22 cellular contexts compared by ENCODE assay signal in the genomic region with DNA sequence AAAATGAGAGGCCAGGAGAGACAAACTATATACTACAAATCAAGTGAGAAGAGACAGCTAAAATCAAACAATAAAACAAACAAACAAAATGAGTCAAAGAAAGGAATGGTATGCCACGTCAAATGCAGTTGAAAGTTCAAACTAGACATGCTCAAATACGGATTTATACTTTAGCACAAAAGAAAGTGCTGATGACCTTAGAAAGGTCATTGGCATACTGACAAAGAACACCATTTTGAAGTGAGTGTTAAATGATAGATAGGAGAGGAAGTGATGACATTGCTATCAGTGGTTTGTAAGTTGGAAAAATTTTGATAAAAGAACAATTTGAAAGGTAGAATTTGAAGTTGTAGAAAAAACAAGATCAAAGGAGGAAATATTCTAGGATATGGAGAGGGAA. TPM values are rescaled to one million over a fixed set of nuclear protein-coding genes. Genes with fewer than 3 reads are reported as not detected.
DNase-seq lines count a peak whose midpoint lies in the region; ATAC-seq, FAIRE-seq and TF ChIP-seq lines count a peak whose summit lies in the region.
"Had no signal": no experiment of that assay in that cellular context is flagged by ENCODE, and none has a peak within 500 bp of the region (broad histone marks: within the 10 kb centered on the region; RNA-seq: fewer than 3 reads in every experiment).

No MANE protein-coding gene starts in this region.

- no peaks in the 10 kb centered on the region for H3K36me3 ChIP-seq in HepG2 (replicated peaks in 1 of 2; ENCODE audit: control insufficient read depth in 1 of 2, insufficient read depth in 2 of 2, low read length in 2 of 2)
- H3K36me3 ChIP-seq in right lobe of liver: no peaks in the 10 kb centered on the region
- H3K36me3 ChIP-seq in HAP-1 (replicated peaks): no peaks in the 10 kb centered on the region
- H3K36me3 ChIP-seq: BLaER1 had no signal

- no peak for ATAC-seq in HepG2
- ATAC-seq in right lobe of liver: no peak
- ATAC-seq in Right ventricle myocardium superior (ENCODE audit: poor library complexity): peak; percentile 83
- peak; percentile 72 to 76 for ATAC-seq in left cardiac atrium
- ATAC-seq in right cardiac atrium: peak; percentile 65 to 68
- no peak for ATAC-seq in GM19397 (IDR thresholded peaks at IDR 0.05; ENCODE audit: unreplicated experiment)
- ATAC-seq in GM18858 (IDR thresholded peaks at IDR 0.05; ENCODE audit: unreplicated experiment): no peak

- TF ChIP-seq CTCF in HepG2 (CRISPR knock-in tag; IDR thresholded peaks at IDR 0.05): no peak
- no peak for TF ChIP-seq CTCF in right lobe of liver (IDR thresholded peaks at IDR 0.05)

- H3K4me3 ChIP-seq in HepG2 (replicated peaks in 1 of 3; ENCODE audit: insufficient read depth in 1 of 3, low read depth in 2 of 3, low read length in 3 of 3): no peak overlapping the region
- no peak overlapping the region for H3K4me3 ChIP-seq in right lobe of liver
- no peak overlapping the region for H3K4me3 ChIP-seq in right cardiac atrium (ENCODE audit: low read length)
- H3K4me3 ChIP-seq in HAP-1: no peak overlapping the region
- H3K4me3 ChIP-seq: BLaER1 had no signal

- CTCF ChIA-PET in HepG2 (lab: Yijun Ruan, JAX; ENCODE audit: low intra/inter-chr PET ratio, low total read pairs): no interaction called here

- intact Hi-C loops in HepG2 (cut with micrococcal nuclease; ENCODE audit: unreplicated experiment): no loop called here
- intact Hi-C loops in right lobe of liver (cut with DNase I): no loop called here
- intact Hi-C loops in Right ventricle myocardium superior (cut with DNase I): no loop called here
- intact Hi-C loops in left cardiac atrium (cut with DNase I): no loop called here
- intact Hi-C loops in right cardiac atrium (cut with DNase I): no loop called here

- in situ Hi-C loops in HepG2 (cut with HindIII; ENCODE audit: extremely low pct_ligation_motif_present, low pct_unique_long_range_greater_than_20kb) (no loop called here), HAP-1 (cut with MboI; ENCODE audit: low sequenced_read_pairs) (no loop called here)

- 1% methylated on average over 2 of the region's 2 CpGs for WGBS in HepG2 (ENCODE audit: low lambda C conversion rate)
- WGBS in right lobe of liver (ENCODE audit: insufficient coverage, low coverage, low lambda C conversion rate, missing lambda C conversion rate): 25% methylated on average over 2 of the region's 2 CpGs
- WGBS in right cardiac atrium: 19% methylated on average over 2 of the region's 2 CpGs

- no peak for FAIRE-seq in HepG2 (lab: Jason Lieb, UNC)
- FAIRE-seq: GM12892, GM18507 had no signal

- H3K9me3 ChIP-seq in HepG2 (ENCODE audit: low read length): no peaks in the 10 kb centered on the region
- H3K9me3 ChIP-seq in right lobe of liver: no peaks in the 10 kb centered on the region
- H3K9me3 ChIP-seq in right cardiac atrium (ENCODE audit: control insufficient read depth, low read length): no peaks in the 10 kb centered on the region
- no peaks in the 10 kb centered on the region for H3K9me3 ChIP-seq in HAP-1
- H3K9me3 ChIP-seq: BLaER1 had no signal

- H3K4me1 ChIP-seq in HepG2 (ENCODE audit: insufficient read depth, low read length): 0 out of 2 replicates have a peak, but pooled peaks cover 6% of the 10 kb centered on the region
- no peaks in the 10 kb centered on the region for H3K4me1 ChIP-seq in right lobe of liver
- no peaks in the 10 kb centered on the region for H3K4me1 ChIP-seq in right cardiac atrium (ENCODE audit: control insufficient read depth, insufficient read depth, low read length)
- no peaks in the 10 kb centered on the region; the same call in 1 of the 2 replicates for H3K4me1 ChIP-seq in HAP-1
- H3K4me1 ChIP-seq: BLaER1 had no signal

- no peak overlapping the region for H3K27ac ChIP-seq in HepG2 (ENCODE audit: extremely low read length, insufficient read depth, low read length)
- H3K27ac ChIP-seq in right lobe of liver: no peak overlapping the region
- no peak overlapping the region for H3K27ac ChIP-seq in right cardiac atrium (ENCODE audit: low read length)
- H3K27ac ChIP-seq: BLaER1 had no signal

- DNase-seq in HepG2 (ENCODE audit: low spot score) (peak; percentile 2), right lobe of liver (no peak), Right ventricle myocardium superior (no peak), left cardiac atrium (no peak), right cardiac atrium (no peak), HAP-1 (ENCODE audit: low spot score in 2 of 2) (no peak)
- DNase-seq: 8988T; CD4-positive, alpha-beta memory T cell; DMS153; DMS79; GDM1; GOT3; H7 had no signal

- POLR2A ChIA-PET in HepG2 (lab: Yijun Ruan, JAX): no interaction called here

- BruUV-seq in HepG2 (replicated peaks; lab: Mats Ljungman, UMichigan): no TSS peak

- H3K27me3 ChIP-seq in HepG2 (ENCODE audit: control insufficient read depth in 1 of 2, insufficient read depth in 2 of 2, low read length in 2 of 2): no peaks in the 10 kb centered on the region
- H3K27me3 ChIP-seq in right lobe of liver: no peaks in the 10 kb centered on the region
- H3K27me3 ChIP-seq in right cardiac atrium (ENCODE audit: control insufficient read depth, insufficient read depth): no peaks in the 10 kb centered on the region
- H3K27me3 ChIP-seq in HAP-1 (ENCODE audit: low read depth): no peaks in the 10 kb centered on the region
- H3K27me3 ChIP-seq: BLaER1 had no signal

- no peaks in the 10 kb centered on the region for H4K20me1 ChIP-seq in HepG2 (ENCODE audit: insufficient read depth, low read length)
- H4K20me1 ChIP-seq: BLaER1 had no signal

- H2AFZ ChIP-seq in HepG2 (ENCODE audit: low read length): no peak overlapping the region

- TF ChIP-seq RAD21 in HepG2 (CRISPR knock-in tag; IDR thresholded peaks at IDR 0.05): no peak

- no peak for TF ChIP-seq POLR2A in HepG2 (IDR thresholded peaks at IDR 0.05; ENCODE audit: insufficient read depth in 1 of 2, low read depth in 2 of 2, low read length in 2 of 2)
- TF ChIP-seq POLR2A in right lobe of liver (IDR thresholded peaks at IDR 0.05): no peak

- no peak overlapping the region for H3K4me2 ChIP-seq in HepG2 (ENCODE audit: low read depth, low read length)
- H3K4me2 ChIP-seq: BLaER1 had no signal

- no peak overlapping the region for H3K9ac ChIP-seq in HepG2 (ENCODE audit: insufficient read depth, low read depth, low read length)
- H3K9ac ChIP-seq: BLaER1 had no signal

- TF ChIP-seq EP300 in HepG2 (IDR thresholded peaks at IDR 0.05; ENCODE audit: low read depth in 2 of 2, low read length in 2 of 2) (no peak), HepG2 (CRISPR knock-in tag; IDR thresholded peaks at IDR 0.05; ENCODE audit: borderline replicate concordance) (no peak)

- H3K79me2 ChIP-seq in HepG2 (ENCODE audit: insufficient read depth, low read length): no peaks in the 10 kb centered on the region

TF ChIP-seq in HepG2, 621 proteins besides CTCF, POLR2A, EP300 and RAD21:
- TF ChIP-seq NR2F1 (CRISPR knock-in tag; IDR thresholded peaks at IDR 0.05) (0 out of 4 replicates have a peak, but pooled peaks of 1 of the 2 experiments have one; percentile 13), MAFF (IDR thresholded peaks at IDR 0.05; ENCODE audit: low read depth, low read length) (0 out of 2 replicates have a peak, but pooled peaks have one; percentile 7), TBX3 (IDR thresholded peaks at IDR 0.05; ENCODE audit: borderline replicate concordance) (no peak), KMT2B (CRISPR knock-in tag; IDR thresholded peaks at IDR 0.05) (no peak), CREB1 (IDR thresholded peaks at IDR 0.05) (peak; percentile 6; the same call in 1 of the 2 replicates), CREB1 (CRISPR knock-in tag; IDR thresholded peaks at IDR 0.05) (no peak)
TF ChIP-seq in HepG2: peak in this region for 3.

RNA-seq across cellular contexts. Expression of a gene that starts 55.3 kb away (rescaled TPM):
- total RNA-seq in HepG2 (2016; rRNA removed; fragmentation: Illumina TruSeq; extraction: Trizol) (not detected in 2 replicates), right lobe of liver (not detected), Right ventricle myocardium superior (1,034 TPM), left cardiac atrium (100 to 1,000 TPM; 636 to 748 TPM), right cardiac atrium (100 to 1,000 TPM; 773 to 857 (median 826) TPM)
- not detected in 2 replicates for total RNA-seq in HepG2 (2016; cell fraction: cytosol; rRNA removed; fragmentation: Illumina TruSeq; extraction: Trizol; ENCODE audit: low read depth)
- total RNA-seq in HepG2 (2016; cell fraction: insoluble cytoplasmic fraction; rRNA removed; fragmentation: Illumina TruSeq; extraction: Trizol): not detected in 2 replicates
- not detected in 2 replicates for total RNA-seq in HepG2 (2016; cell fraction: membrane; rRNA removed; fragmentation: Illumina TruSeq; extraction: Trizol)
- total RNA-seq in HepG2 (2016; cell fraction: nucleus; rRNA removed; fragmentation: Illumina TruSeq; extraction: Trizol): not detected in 2 replicates
- polyA plus RNA-seq in HepG2 (2011; rRNA removed) (not detected in 2 replicates), right cardiac atrium (354 TPM)
- not detected in 2 replicates for polyA plus RNA-seq in HepG2 (2011; cell fraction: cytosol; rRNA removed)
- not detected in 2 replicates for polyA plus RNA-seq in HepG2 (2011; cell fraction: nucleus; rRNA removed)
- polyA plus RNA-seq in HepG2 (2012): not detected in 2 replicates
- not detected in 2 replicates for polyA plus RNA-seq in HepG2 (2016; cell fraction: cytosol; fragmentation: Illumina TruSeq; extraction: Trizol; ENCODE audit: low read depth)
- polyA plus RNA-seq in HepG2 (2016; cell fraction: insoluble cytoplasmic fraction; fragmentation: Illumina TruSeq; extraction: Trizol; ENCODE audit: low read depth): not detected in 2 replicates
- polyA plus RNA-seq in HepG2 (2016; cell fraction: membrane; fragmentation: Illumina TruSeq; extraction: Trizol; ENCODE audit: low read depth): not detected in 2 replicates
- polyA plus RNA-seq in HepG2 (2016; cell fraction: nucleus; fragmentation: Illumina TruSeq; extraction: Trizol; ENCODE audit: insufficient read depth, low read depth): not detected in 2 replicates
- not detected in 2 replicates for polyA minus RNA-seq in HepG2 (2011; rRNA and poly(A)+ RNA removed; ENCODE audit: low replicate concordance)
- polyA minus RNA-seq in HepG2 (2011; cell fraction: cytosol; rRNA and poly(A)+ RNA removed): not detected in 2 replicates
- not detected in 2 replicates for polyA minus RNA-seq in HepG2 (2011; cell fraction: nucleus; rRNA and poly(A)+ RNA removed)
- total RNA-seq: A673; CD4-positive, alpha-beta memory T cell; Daoy; H7 had no signal
- polyA plus RNA-seq: AG04450; CD14-positive monocyte; CD4-positive, alpha-beta memory T cell had no signal

Comparison
In these comparisons a context has a peak if more than half of its experiments do, and no peak if none do; other contexts are left out.
1. ATAC-seq: peak in Right ventricle myocardium superior (single experiment), left cardiac atrium (2 of 2) and right cardiac atrium (2 of 2); none in HepG2 (single experiment), right lobe of liver (0 of 4), GM19397 (single experiment) and GM18858 (single experiment).
2. RNA of a gene that starts 55.3 kb away (total RNA-seq): 1,034 TPM in Right ventricle myocardium superior (single experiment), 773 to 857 TPM in right cardiac atrium and 636 to 748 TPM in left cardiac atrium; not detected in right lobe of liver and not detected in HepG2; every median in the first group is over 100 times any median in the second.